In the genomic region with DNA sequence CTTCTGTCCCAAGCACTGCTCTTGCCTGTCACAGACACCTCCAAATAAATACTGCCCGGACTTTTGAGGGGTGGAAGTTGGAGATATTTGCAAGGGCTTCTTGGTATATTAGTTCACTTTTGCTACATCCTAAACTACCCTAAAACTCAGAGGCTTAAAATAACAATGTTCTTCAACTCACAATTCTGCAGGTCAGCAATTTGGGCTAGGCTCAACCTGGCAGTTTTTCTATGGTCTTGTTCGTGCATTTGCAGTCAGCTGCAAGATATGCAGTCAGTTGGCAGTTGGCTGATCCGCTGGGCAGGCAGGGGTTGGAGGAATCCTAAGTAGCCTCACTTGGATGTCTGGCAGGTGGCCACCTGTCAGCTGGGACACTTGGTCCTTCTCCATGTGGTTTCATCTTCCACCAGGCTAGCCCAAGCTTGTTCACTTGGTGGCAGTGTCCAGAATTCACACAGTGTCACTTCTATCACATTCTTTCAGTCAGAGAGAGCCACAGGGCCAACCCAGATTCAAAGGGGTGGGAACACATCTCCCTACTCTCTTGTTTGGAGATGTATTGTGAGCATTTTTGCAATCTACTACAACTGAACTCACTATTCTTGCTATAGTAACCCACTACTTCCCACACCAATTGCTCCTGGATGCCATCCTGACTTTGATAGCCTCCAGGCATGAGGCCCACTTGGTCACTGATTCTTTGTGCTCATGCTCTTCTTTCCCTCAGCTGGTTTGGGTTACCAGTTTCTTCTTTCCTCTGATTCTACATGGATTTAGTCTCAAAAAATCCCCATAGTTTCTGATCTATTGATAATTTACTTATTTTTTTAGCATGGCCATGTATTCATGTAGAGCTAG, we compare ENCODE assay signal across 1 cellular context.
TF ChIP-seq lines count a peak whose summit lies in the region.

No MANE protein-coding gene starts in this region.

TF ChIP-seq in HepG2, 621 proteins besides CTCF, POLR2A, EP300 and RAD21:
- peak; percentile 57; a peak in 3 of 4 replicates for TF ChIP-seq MAFK (conservative IDR thresholded peaks at IDR 0.05 in 1 of 2, IDR thresholded peaks at IDR 0.05 in 1 of 2; ENCODE audit: low read length in 2 of 2)
- TF ChIP-seq ZNF558 (CRISPR knock-in tag; IDR thresholded peaks at IDR 0.05; ENCODE audit: borderline replicate concordance): no peak
- TF ChIP-seq MAFF (IDR thresholded peaks at IDR 0.05; ENCODE audit: low read depth, low read length): peak; percentile 66
- no peak for TF ChIP-seq JUND (CRISPR knock-in tag; IDR thresholded peaks at IDR 0.05)
- TF ChIP-seq, protein P1, sequence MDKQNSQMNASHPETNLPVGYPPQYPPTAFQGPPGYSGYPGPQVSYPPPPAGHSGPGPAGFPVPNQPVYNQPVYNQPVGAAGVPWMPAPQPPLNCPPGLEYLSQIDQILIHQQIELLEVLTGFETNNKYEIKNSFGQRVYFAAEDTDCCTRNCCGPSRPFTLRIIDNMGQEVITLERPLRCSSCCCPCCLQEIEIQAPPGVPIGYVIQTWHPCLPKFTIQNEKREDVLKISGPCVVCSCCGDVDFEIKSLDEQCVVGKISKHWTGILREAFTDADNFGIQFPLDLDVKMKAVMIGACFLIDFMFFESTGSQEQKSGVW (CRISPR knock-in tag; IDR thresholded peaks at IDR 0.05; ENCODE audit: borderline replicate concordance): no peak
- no peak for TF ChIP-seq XRCC5 (optimal IDR thresholded peaks at IDR 0.05; ENCODE audit: low read length)
- TF ChIP-seq, protein P2, sequence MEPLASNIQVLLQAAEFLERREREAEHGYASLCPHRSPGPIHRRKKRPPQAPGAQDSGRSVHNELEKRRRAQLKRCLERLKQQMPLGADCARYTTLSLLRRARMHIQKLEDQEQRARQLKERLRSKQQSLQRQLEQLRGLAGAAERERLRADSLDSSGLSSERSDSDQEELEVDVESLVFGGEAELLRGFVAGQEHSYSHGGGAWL (CRISPR knock-in tag; IDR thresholded peaks at IDR 0.05): no peak
- no peak for TF ChIP-seq ZNF292 (CRISPR knock-in tag; IDR thresholded peaks at IDR 0.05; ENCODE audit: borderline replicate concordance, low read depth)
- no peak for TF ChIP-seq ZNF605 (CRISPR knock-in tag; IDR thresholded peaks at IDR 0.05)
- TF ChIP-seq, protein P3, sequence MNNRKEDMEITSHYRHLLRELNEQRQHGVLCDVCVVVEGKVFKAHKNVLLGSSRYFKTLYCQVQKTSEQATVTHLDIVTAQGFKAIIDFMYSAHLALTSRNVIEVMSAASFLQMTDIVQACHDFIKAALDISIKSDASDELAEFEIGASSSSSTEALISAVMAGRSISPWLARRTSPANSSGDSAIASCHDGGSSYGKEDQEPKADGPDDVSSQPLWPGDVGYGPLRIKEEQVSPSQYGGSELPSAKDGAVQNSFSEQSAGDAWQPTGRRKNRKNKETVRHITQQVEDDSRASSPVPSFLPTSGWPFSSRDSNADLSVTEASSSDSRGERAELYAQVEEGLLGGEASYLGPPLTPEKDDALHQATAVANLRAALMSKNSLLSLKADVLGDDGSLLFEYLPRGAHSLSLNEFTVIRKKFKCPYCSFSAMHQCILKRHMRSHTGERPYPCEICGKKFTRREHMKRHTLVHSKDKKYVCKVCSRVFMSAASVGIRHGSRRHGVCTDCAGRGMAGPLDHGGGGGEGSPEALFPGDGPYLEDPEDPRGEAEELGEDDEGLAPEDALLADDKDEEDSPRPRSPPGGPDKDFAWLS (CRISPR knock-in tag; IDR thresholded peaks at IDR 0.05; ENCODE audit: borderline replicate concordance): no peak
- TF ChIP-seq CREB1 (IDR thresholded peaks at IDR 0.05): no peak
- TF ChIP-seq CREB1 (CRISPR knock-in tag; IDR thresholded peaks at IDR 0.05): no peak
- no peak for TF ChIP-seq AGO2 (optimal IDR thresholded peaks at IDR 0.05; ENCODE audit: low read depth, low read length)
- no peak for TF ChIP-seq TBX3 (IDR thresholded peaks at IDR 0.05; ENCODE audit: borderline replicate concordance)
- TF ChIP-seq, protein P4, sequence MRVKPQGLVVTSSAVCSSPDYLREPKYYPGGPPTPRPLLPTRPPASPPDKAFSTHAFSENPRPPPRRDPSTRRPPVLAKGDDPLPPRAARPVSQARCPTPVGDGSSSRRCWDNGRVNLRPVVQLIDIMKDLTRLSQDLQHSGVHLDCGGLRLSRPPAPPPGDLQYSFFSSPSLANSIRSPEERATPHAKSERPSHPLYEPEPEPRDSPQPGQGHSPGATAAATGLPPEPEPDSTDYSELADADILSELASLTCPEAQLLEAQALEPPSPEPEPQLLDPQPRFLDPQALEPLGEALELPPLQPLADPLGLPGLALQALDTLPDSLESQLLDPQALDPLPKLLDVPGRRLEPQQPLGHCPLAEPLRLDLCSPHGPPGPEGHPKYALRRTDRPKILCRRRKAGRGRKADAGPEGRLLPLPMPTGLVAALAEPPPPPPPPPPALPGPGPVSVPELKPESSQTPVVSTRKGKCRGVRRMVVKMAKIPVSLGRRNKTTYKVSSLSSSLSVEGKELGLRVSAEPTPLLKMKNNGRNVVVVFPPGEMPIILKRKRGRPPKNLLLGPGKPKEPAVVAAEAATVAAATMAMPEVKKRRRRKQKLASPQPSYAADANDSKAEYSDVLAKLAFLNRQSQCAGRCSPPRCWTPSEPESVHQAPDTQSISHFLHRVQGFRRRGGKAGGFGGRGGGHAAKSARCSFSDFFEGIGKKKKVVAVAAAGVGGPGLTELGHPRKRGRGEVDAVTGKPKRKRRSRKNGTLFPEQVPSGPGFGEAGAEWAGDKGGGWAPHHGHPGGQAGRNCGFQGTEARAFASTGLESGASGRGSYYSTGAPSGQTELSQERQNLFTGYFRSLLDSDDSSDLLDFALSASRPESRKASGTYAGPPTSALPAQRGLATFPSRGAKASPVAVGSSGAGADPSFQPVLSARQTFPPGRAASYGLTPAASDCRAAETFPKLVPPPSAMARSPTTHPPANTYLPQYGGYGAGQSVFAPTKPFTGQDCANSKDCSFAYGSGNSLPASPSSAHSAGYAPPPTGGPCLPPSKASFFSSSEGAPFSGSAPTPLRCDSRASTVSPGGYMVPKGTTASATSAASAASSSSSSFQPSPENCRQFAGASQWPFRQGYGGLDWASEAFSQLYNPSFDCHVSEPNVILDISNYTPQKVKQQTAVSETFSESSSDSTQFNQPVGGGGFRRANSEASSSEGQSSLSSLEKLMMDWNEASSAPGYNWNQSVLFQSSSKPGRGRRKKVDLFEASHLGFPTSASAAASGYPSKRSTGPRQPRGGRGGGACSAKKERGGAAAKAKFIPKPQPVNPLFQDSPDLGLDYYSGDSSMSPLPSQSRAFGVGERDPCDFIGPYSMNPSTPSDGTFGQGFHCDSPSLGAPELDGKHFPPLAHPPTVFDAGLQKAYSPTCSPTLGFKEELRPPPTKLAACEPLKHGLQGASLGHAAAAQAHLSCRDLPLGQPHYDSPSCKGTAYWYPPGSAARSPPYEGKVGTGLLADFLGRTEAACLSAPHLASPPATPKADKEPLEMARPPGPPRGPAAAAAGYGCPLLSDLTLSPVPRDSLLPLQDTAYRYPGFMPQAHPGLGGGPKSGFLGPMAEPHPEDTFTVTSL (CRISPR knock-in tag; IDR thresholded peaks at IDR 0.05; ENCODE audit: borderline replicate concordance): no peak
TF ChIP-seq in HepG2: peak in this region for 2.
